ENCODE assay signal across 17 cellular contexts in genomic region chr13:98410591-98410990, GRCh38.
DNase-seq lines count a peak whose midpoint lies in the region; ATAC-seq lines count a peak whose summit lies in the region.
"Had no signal": no experiment of that assay in that cellular context is flagged by ENCODE, and none has a peak within 500 bp of the region (broad histone marks: within the 10 kb centered on the region; RNA-seq: fewer than 3 reads in every experiment).

No MANE protein-coding gene starts in this region.

- H3K36me3 ChIP-seq in BLaER1 treated with 17β-estradiol and CSF1 and Interleukin-3, amounts not matched to agents 10 nM and 100 nM = peaks cover 12 to 61% (median 21%) of the 10 kb centered on the region in 11 experiments; a peak in 21 of 22 replicates
- H3K36me3 ChIP-seq: HAP-1 had no signal

- no peak overlapping the region for H3K9ac ChIP-seq in BLaER1 treated with 17β-estradiol and CSF1 and Interleukin-3, amounts not matched to agents 10 nM and 100 nM

- peak; percentile 22 for DNase-seq in non-pigmented ciliary epithelial cell (ENCODE audit: low read depth)
- DNase-seq in T1000 (lab: John Stamatoyannopoulos, UW) = no peak
- DNase-seq in substantia nigra (lab: John Stamatoyannopoulos, UW) = no peak
- DNase-seq: C1 segment of cervical spinal cord; Calu3; CD4-positive, alpha-beta memory T cell; COR-L47; DND-41; EL; GF-D8; GOT3; HFFc6 had no signal

- no peak for ATAC-seq in GM19463 (IDR thresholded peaks at IDR 0.05; ENCODE audit: unreplicated experiment)

- no peaks in the 10 kb centered on the region for H3K27me3 ChIP-seq in BLaER1 treated with 17β-estradiol and CSF1 and Interleukin-3, amounts not matched to agents 10 nM and 100 nM

- H3K9me3 Mint-ChIP-seq in dendritic cell treated with granulocyte-macrophage colony-stimulating factor and Interleukin-4, amounts not matched to agents 40 ng/mL and 50 ng/mL, for 4 days = no peaks in the 10 kb centered on the region
- H3K9me3 Mint-ChIP-seq: HFFc6 had no signal

- peaks cover 27% of the 10 kb centered on the region for H3K36me3 Mint-ChIP-seq in dendritic cell treated with granulocyte-macrophage colony-stimulating factor and Interleukin-4, amounts not matched to agents 40 ng/mL and 50 ng/mL, for 4 days (ENCODE audit: low read depth)
- H3K36me3 Mint-ChIP-seq: CD4-positive, alpha-beta memory T cell had no signal

- peaks cover 25 to 40% (median 39%) of the 10 kb centered on the region in 10 experiments for H3K4me1 ChIP-seq in BLaER1 treated with 17β-estradiol and CSF1 and Interleukin-3, amounts not matched to agents 10 nM and 100 nM
- H3K4me1 ChIP-seq: HAP-1 had no signal

- H3K4me3 Mint-ChIP-seq in dendritic cell treated with granulocyte-macrophage colony-stimulating factor and Interleukin-4, amounts not matched to agents 40 ng/mL and 50 ng/mL, for 4 days = no peak overlapping the region
- H3K4me3 Mint-ChIP-seq: B cell, HFFc6 had no signal

- intact Hi-C loops in dendritic cell treated with granulocyte-macrophage colony-stimulating factor and Interleukin-4, amounts not matched to agents 40 ng/mL and 50 ng/mL, for 4 days (cut with micrococcal nuclease) = no loop called here

- peak overlapping the region; percentile 73 to 95 (median 84); a peak in 20 of 22 replicates for H3K4me2 ChIP-seq in BLaER1 treated with 17β-estradiol and CSF1 and Interleukin-3, amounts not matched to agents 10 nM and 100 nM

- H4K20me1 ChIP-seq in BLaER1 treated with 17β-estradiol and CSF1 and Interleukin-3, amounts not matched to agents 10 nM and 100 nM = no peaks in the 10 kb centered on the region

- peaks cover 9% of the 10 kb centered on the region for H3K27me3 Mint-ChIP-seq in dendritic cell treated with granulocyte-macrophage colony-stimulating factor and Interleukin-4, amounts not matched to agents 40 ng/mL and 50 ng/mL, for 4 days

- no peak overlapping the region for H3K27ac ChIP-seq in BLaER1 treated with 17β-estradiol and CSF1 and Interleukin-3, amounts not matched to agents 10 nM and 100 nM
- H3K27ac ChIP-seq in substantia nigra (ENCODE audit: low read depth, low read length, poor library complexity, severe bottlenecking) = no peak overlapping the region

- H3K9me3 ChIP-seq in BLaER1 treated with 17β-estradiol and CSF1 and Interleukin-3, amounts not matched to agents 10 nM and 100 nM (replicated peaks in 1 of 11) = peaks cover 0 to 12% (median under 1%) of the 10 kb centered on the region in 11 experiments; a peak in 8 of 22 replicates
- H3K9me3 ChIP-seq: HAP-1 had no signal

- H3K4me1 Mint-ChIP-seq in dendritic cell treated with granulocyte-macrophage colony-stimulating factor and Interleukin-4, amounts not matched to agents 40 ng/mL and 50 ng/mL, for 4 days (ENCODE audit: low read depth) = peaks cover 39% of the 10 kb centered on the region

- peak overlapping the region in 1 of 10 experiments; percentile 52; a peak in 1 of 20 replicates for H3K4me3 ChIP-seq in BLaER1 treated with 17β-estradiol and CSF1 and Interleukin-3, amounts not matched to agents 10 nM and 100 nM
- H3K4me3 ChIP-seq: HAP-1 had no signal

- peak overlapping the region; percentile 58 for H3K27ac Mint-ChIP-seq in dendritic cell treated with granulocyte-macrophage colony-stimulating factor and Interleukin-4, amounts not matched to agents 40 ng/mL and 50 ng/mL, for 4 days
- H3K27ac Mint-ChIP-seq: B cell; CD4-positive, alpha-beta memory T cell; HFFc6 had no signal
